Comparison of ENCODE assay signal across 8 cellular contexts in genomic region chr12:51023625-51024395, GRCh38. TPM values are rescaled to one million over a fixed set of nuclear protein-coding genes. Genes with fewer than 3 reads are reported as not detected.
A peak's percentile ranks its signal among the peaks of the same experiment; 100 is the strongest.
DNase-seq lines count a peak whose midpoint lies in the region; ATAC-seq and TF ChIP-seq lines count a peak whose summit lies in the region.

No MANE protein-coding gene starts in this region.

- H4K20me1 ChIP-seq in BLaER1 (peaks cover 47% of the 10 kb centered on the region), neural cell (ENCODE audit: insufficient read depth) (no peaks in the 10 kb centered on the region)

- TF ChIP-seq POLR2A in NB4 (IDR thresholded peaks at IDR 0.05; ENCODE audit: extremely low read depth, insufficient read length), result no peak

- TF ChIP-seq EP300 in neural cell (conservative IDR thresholded peaks at IDR 0.05; ENCODE audit: poor library complexity, severe bottlenecking), result no peak

- H3K9ac ChIP-seq in BLaER1, result no peak overlapping the region
- no peak overlapping the region for H3K9ac ChIP-seq in neural cell (ENCODE audit: low read length)

- H3K4me1 ChIP-seq in BLaER1, result peaks cover 52% of the 10 kb centered on the region

- TF ChIP-seq CTCF in NB4 (IDR thresholded peaks at IDR 0.05; ENCODE audit: low read depth, low read length) (no peak), dorsolateral prefrontal cortex (IDR thresholded peaks at IDR 0.05 in 54 of 56, conservative IDR thresholded peaks at IDR 0.05 in 2 of 56; ENCODE audit: low read depth in 1 of 56, partially characterized antibody in 56 of 56) (no peak), neural cell (IDR thresholded peaks at IDR 0.05; ENCODE audit: poor library complexity, severe bottlenecking) (no peak)

- peaks cover 51% of the 10 kb centered on the region for H3K79me2 ChIP-seq in neural cell (replicated peaks; ENCODE audit: insufficient read depth, low read length)

- no peaks in the 10 kb centered on the region for H3K27me3 ChIP-seq in BLaER1
- H3K27me3 ChIP-seq in dorsolateral prefrontal cortex, result no peaks in the 10 kb centered on the region
- no peaks in the 10 kb centered on the region for H3K27me3 ChIP-seq in neural cell (ENCODE audit: insufficient read depth, low read depth, low read length)

- intact Hi-C loops in dorsolateral prefrontal cortex (cut with DNase I), result loop anchor here (2.0 to 10.0 kb wide), 2 partner anchors 13 to 99 kb away; a partner anchor contains a TSS

- H2AFZ ChIP-seq in neural cell (ENCODE audit: low read depth, low read length), result no peak overlapping the region

- no peak for TF ChIP-seq RAD21 in neural cell (conservative IDR thresholded peaks at IDR 0.05)

- ATAC-seq in HG02870 (IDR thresholded peaks at IDR 0.05; ENCODE audit: unreplicated experiment) (no peak), GM21825 (IDR thresholded peaks at IDR 0.05; ENCODE audit: unreplicated experiment) (no peak)

- H3K9me2 ChIP-seq in neural cell (ENCODE audit: insufficient read depth, low read length), result no peaks in the 10 kb centered on the region

- H3K27ac ChIP-seq in BLaER1 (no peak overlapping the region), dorsolateral prefrontal cortex (peak overlapping the region; percentile 15 to 100 (median 99)), neural cell (ENCODE audit: low read length) (no peak overlapping the region)

- DNase-seq in NB4 (ENCODE audit: low read depth), result no peak
- no peak for DNase-seq in dorsolateral prefrontal cortex
- no peak for DNase-seq in stimulated activated naive CD4-positive, alpha-beta T cell treated with Interleukin-2 at 50 U/mL for 16 hours (lab: John Stamatoyannopoulos, UW)
- DNase-seq in GM03348 (ENCODE audit: low spot score), result no peak

- no peaks in the 10 kb centered on the region for H3F3A ChIP-seq in neural cell (ENCODE audit: insufficient read depth, low read length, poor library complexity, severe bottlenecking)

- no peaks in the 10 kb centered on the region for H3K9me3 ChIP-seq in BLaER1
- no peaks in the 10 kb centered on the region for H3K9me3 ChIP-seq in neural cell (ENCODE audit: low read length)

- no peak overlapping the region for H3K4me3 ChIP-seq in BLaER1
- peak overlapping the region; percentile 73 for H3K4me3 ChIP-seq in NB4 (ENCODE audit: low read depth, low read length)
- H3K4me3 ChIP-seq in dorsolateral prefrontal cortex, result peak overlapping the region; percentile 61 to 97 (median 91)
- peak overlapping the region; percentile 86 for H3K4me3 ChIP-seq in neural cell (ENCODE audit: low read length)

- peak overlapping the region; percentile 89 for H3K4me2 ChIP-seq in BLaER1
- no peak overlapping the region for H3K4me2 ChIP-seq in neural cell (ENCODE audit: low read length)

- H3K36me3 ChIP-seq in BLaER1, result no peaks in the 10 kb centered on the region
- no peaks in the 10 kb centered on the region for H3K36me3 ChIP-seq in neural cell (ENCODE audit: insufficient read depth, low read length)

TF ChIP-seq in neural cell, 6 proteins besides CTCF, POLR2A, EP300 and RAD21:
- TF ChIP-seq POLR2AphosphoS5 (IDR thresholded peaks at IDR 0.05) (no peak), TAF1 (IDR thresholded peaks at IDR 0.05; ENCODE audit: low read depth) (no peak), MXI1 (conservative IDR thresholded peaks at IDR 0.05; ENCODE audit: poor library complexity, severe bottlenecking) (no peak), EZH2 (IDR thresholded peaks at IDR 0.05; ENCODE audit: borderline replicate concordance, insufficient read depth, low read length, poor library complexity, severe bottlenecking) (no peak), SMC3 (conservative IDR thresholded peaks at IDR 0.05; ENCODE audit: poor library complexity) (no peak)
- TF ChIP-seq, protein P1, sequence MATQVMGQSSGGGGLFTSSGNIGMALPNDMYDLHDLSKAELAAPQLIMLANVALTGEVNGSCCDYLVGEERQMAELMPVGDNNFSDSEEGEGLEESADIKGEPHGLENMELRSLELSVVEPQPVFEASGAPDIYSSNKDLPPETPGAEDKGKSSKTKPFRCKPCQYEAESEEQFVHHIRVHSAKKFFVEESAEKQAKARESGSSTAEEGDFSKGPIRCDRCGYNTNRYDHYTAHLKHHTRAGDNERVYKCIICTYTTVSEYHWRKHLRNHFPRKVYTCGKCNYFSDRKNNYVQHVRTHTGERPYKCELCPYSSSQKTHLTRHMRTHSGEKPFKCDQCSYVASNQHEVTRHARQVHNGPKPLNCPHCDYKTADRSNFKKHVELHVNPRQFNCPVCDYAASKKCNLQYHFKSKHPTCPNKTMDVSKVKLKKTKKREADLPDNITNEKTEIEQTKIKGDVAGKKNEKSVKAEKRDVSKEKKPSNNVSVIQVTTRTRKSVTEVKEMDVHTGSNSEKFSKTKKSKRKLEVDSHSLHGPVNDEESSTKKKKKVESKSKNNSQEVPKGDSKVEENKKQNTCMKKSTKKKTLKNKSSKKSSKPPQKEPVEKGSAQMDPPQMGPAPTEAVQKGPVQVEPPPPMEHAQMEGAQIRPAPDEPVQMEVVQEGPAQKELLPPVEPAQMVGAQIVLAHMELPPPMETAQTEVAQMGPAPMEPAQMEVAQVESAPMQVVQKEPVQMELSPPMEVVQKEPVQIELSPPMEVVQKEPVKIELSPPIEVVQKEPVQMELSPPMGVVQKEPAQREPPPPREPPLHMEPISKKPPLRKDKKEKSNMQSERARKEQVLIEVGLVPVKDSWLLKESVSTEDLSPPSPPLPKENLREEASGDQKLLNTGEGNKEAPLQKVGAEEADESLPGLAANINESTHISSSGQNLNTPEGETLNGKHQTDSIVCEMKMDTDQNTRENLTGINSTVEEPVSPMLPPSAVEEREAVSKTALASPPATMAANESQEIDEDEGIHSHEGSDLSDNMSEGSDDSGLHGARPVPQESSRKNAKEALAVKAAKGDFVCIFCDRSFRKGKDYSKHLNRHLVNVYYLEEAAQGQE (IDR thresholded peaks at IDR 0.05; ENCODE audit: borderline replicate concordance), result no peak
TF ChIP-seq in neural cell: peak in this region for 0.

RNA-seq across cellular contexts. Expression of gene SLC11A2, which starts 2.4 kb away (rescaled TPM):
- total RNA-seq in dorsolateral prefrontal cortex, result 100 to 1,000 TPM in 69 of 120 experiments, 10 to 100 TPM in 51; 65.0 to 180 (median 103) TPM
- polyA plus RNA-seq in neural cell, result 62.3 and 69.5 TPM in 2 replicates
- 56.8 and 58.7 TPM in 2 replicates for polyA minus RNA-seq in neural cell

RNA-seq across cellular contexts. Expression of gene LETMD1, which starts 24.3 kb away (rescaled TPM):
- 10 to 100 TPM; 43.1 to 97.4 (median 70.1) TPM for total RNA-seq in dorsolateral prefrontal cortex
- 97.4 and 101 TPM in 2 replicates for polyA plus RNA-seq in neural cell
- 52.8 and 61.8 TPM in 2 replicates for polyA minus RNA-seq in neural cell

RNA-seq across cellular contexts. Expression of gene CSRNP2, which starts 59.6 kb away (rescaled TPM):
- total RNA-seq in dorsolateral prefrontal cortex, result 10 to 100 TPM; 42.6 to 96.4 (median 71.8) TPM
- polyA plus RNA-seq in neural cell, result 114 and 123 TPM in 2 replicates
- polyA minus RNA-seq in neural cell, result 127 and 135 TPM in 2 replicates

Comparison
In these comparisons a context has a peak if more than half of its experiments do, and no peak if none do; other contexts are left out.
1. H3K27ac ChIP-seq: peak in dorsolateral prefrontal cortex (59 of 59); none in BLaER1 (single experiment) and neural cell (single experiment).